In the genomic region with DNA sequence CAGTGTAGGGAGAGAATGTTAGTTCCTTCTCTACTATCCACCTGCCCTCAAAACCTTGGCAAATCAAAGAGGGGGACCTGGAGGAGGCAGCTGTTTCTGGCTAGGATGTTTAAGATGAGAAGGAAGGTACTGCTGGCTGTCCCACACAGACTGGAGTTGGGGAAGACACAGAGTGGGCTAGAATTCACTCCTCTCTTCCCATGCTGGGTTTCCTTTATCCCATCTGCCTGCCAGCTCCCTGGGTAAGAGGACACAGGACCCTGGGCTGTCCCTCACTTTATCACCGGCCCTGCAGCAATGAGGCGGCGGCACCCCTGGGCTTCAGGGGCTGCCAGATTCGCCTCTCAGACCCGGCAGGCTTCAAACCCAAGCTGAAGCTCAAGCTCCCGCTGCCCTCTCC, we compare ENCODE assay signal across 23 cellular contexts.
A peak's percentile ranks its signal among the peaks of the same experiment; 100 is the strongest.
DNase-seq lines count a peak whose midpoint lies in the region; ATAC-seq, FAIRE-seq and TF ChIP-seq lines count a peak whose summit lies in the region.
"Had no signal": no experiment of that assay in that cellular context is flagged by ENCODE, and none has a peak within 500 bp of the region (broad histone marks: within the 10 kb centered on the region; RNA-seq: fewer than 3 reads in every experiment).

No MANE protein-coding gene starts in this region.

- TF ChIP-seq POLR2A in thyroid gland (IDR thresholded peaks at IDR 0.05) = no peak

- H3K27ac Mint-ChIP-seq in activated B cell treated with CpG ODN at 0.5 μM for 24 hours (peak overlapping the region; percentile 47), naive B cell (peak overlapping the region in 4 of 6 donors; percentile 29 to 82 (median 68))
- H3K27ac Mint-ChIP-seq: CD8-positive, alpha-beta T cell had no signal

- H3K27me3 Mint-ChIP-seq in activated B cell treated with CpG ODN at 0.5 μM for 24 hours (no peaks in the 10 kb centered on the region), naive B cell (no peaks in the 10 kb centered on the region)

- no peak for ATAC-seq in Right ventricle myocardium superior (ENCODE audit: poor library complexity)
- ATAC-seq in Right ventricle myocardium inferior = no peak
- ATAC-seq in activated B cell treated with CpG ODN at 0.5 μM for 24 hours (ENCODE audit: low read depth) = no peak
- no peak for ATAC-seq in naive B cell (ENCODE audit: low read depth in 2 of 2)
- ATAC-seq: CD8-positive, alpha-beta T cell; HCT116 had no signal

- peaks cover 11% of the 10 kb centered on the region for H3K9me3 Mint-ChIP-seq in activated B cell treated with CpG ODN at 0.5 μM for 24 hours
- peaks cover 5 to 31% (median 26%) of the 10 kb centered on the region in 7 donors for H3K9me3 Mint-ChIP-seq in naive B cell

- H3K4me1 Mint-ChIP-seq in activated B cell treated with CpG ODN at 0.5 μM for 24 hours = peaks cover 50% of the 10 kb centered on the region
- H3K4me1 Mint-ChIP-seq in naive B cell = peaks cover 26 to 56% (median 48%) of the 10 kb centered on the region in 3 donors

- WGBS in thyroid gland, 2 donors = 89 to 94% methylated on average over 6 of the region's 6 CpGs

- H3K27me3 ChIP-seq in thyroid gland = no peaks in the 10 kb centered on the region
- H3K27me3 ChIP-seq: BLaER1, Peyer's patch had no signal

- CTCF ChIA-PET in activated B cell treated with CpG ODN at 0.5 μM for 24 hours (lab: Charles Lee) = interaction anchor here (1.0 to 1.6 kb wide), 2 partner anchors 12 to 146 kb away, joined by 3 to 8 read pairs; no protein-coding TSS in a partner anchor

- no peak for FAIRE-seq in frontal cortex (lab: Jason Lieb, UNC)
- FAIRE-seq: D721Med, GM12891, GM18507 had no signal

- POLR2A ChIA-PET in activated B cell treated with CpG ODN at 0.5 μM for 24 hours (lab: Charles Lee) = interaction anchor here (1.0 to 1.1 kb wide), 2 partner anchors 70 to 146 kb away, joined by 4 to 11 read pairs; partner anchors contain the start of gene KLF2

- TF ChIP-seq CTCF in activated B cell treated with CpG ODN at 0.5 μM for 24 hours (IDR thresholded peaks at IDR 0.05) = no peak
- no peak for TF ChIP-seq CTCF in thyroid gland (IDR thresholded peaks at IDR 0.05)
- no peak for TF ChIP-seq CTCF in GM13976 (IDR thresholded peaks at IDR 0.05; ENCODE audit: borderline replicate concordance, control extremely low read depth, extremely low read depth, insufficient read depth, missing control alignments)

- intact Hi-C loops in Right ventricle myocardium superior (cut with DNase I) (no loop called here), Right ventricle myocardium inferior (cut with DNase I) (no loop called here), activated B cell treated with CpG ODN at 0.5 μM for 24 hours (cut with micrococcal nuclease) (no loop called here), thyroid gland (cut with DNase I) (no loop called here)

- DNase-seq in Right ventricle myocardium superior = peak; percentile 4
- no peak for DNase-seq in Right ventricle myocardium inferior (ENCODE audit: missing footprints)
- no peak for DNase-seq in activated B cell treated with CpG ODN at 0.5 μM for 24 hours
- DNase-seq in naive B cell = no peak
- no peak for DNase-seq in thyroid gland
- DNase-seq in GM13976 (ENCODE audit: low spot score) = no peak
- DNase-seq in frontal cortex (ENCODE audit: low spot score in 2 of 2) = no peak
- no peak for DNase-seq in stimulated activated CD4-positive, alpha-beta T cell treated with anti-CD3 and anti-CD28 coated beads, Interleukin-2, amount 100 ng/mL, for 24 hours
- DNase-seq: CD8-positive, alpha-beta T cell; GOT3; MM.1S; NCI-H1092; NCI-H2081; NCI-H2171 treated with DMSO at 0.1 percent for 48 hours; NCI-H446; NK-92 treated with Interleukin-12 subunit alpha and Interleukin-12 subunit beta, amount 100 ng/mL, for 24 hours; SHP77 had no signal

- no peak overlapping the region for H3K4me3 ChIP-seq in thyroid gland (replicated peaks in 1 of 3)
- H3K4me3 ChIP-seq: BLaER1, Peyer's patch had no signal

- H3K4me1 ChIP-seq in thyroid gland = peaks cover 29 to 48% of the 10 kb centered on the region in 2 donors

- peaks cover 0 to 14% of the 10 kb centered on the region in 2 donors for H3K36me3 ChIP-seq in thyroid gland

- H3K36me3 Mint-ChIP-seq in activated B cell treated with CpG ODN at 0.5 μM for 24 hours (ENCODE audit: low read depth) = peaks cover 65% of the 10 kb centered on the region
- peaks cover 34 to 36% of the 10 kb centered on the region in 2 donors for H3K36me3 Mint-ChIP-seq in naive B cell

- in situ Hi-C loops in GM13976 (cut with MboI; ENCODE audit: low sequenced_read_pairs, unreplicated experiment) = loop anchor here (25.0 kb wide), 2 partner anchors 357 to 757 kb away; partner anchors contain the start of gene CYP4F3

- peak overlapping the region; percentile 34 to 94 (median 80) for H3K27ac ChIP-seq in thyroid gland
- H3K27ac ChIP-seq: BLaER1, Peyer's patch had no signal

- no peaks in the 10 kb centered on the region for H3K9me3 ChIP-seq in thyroid gland
- H3K9me3 ChIP-seq: Peyer's patch had no signal

- no peak overlapping the region for H3K4me3 Mint-ChIP-seq in activated B cell treated with CpG ODN at 0.5 μM for 24 hours
- H3K4me3 Mint-ChIP-seq in naive B cell = peak overlapping the region in 1 of 8 donors; percentile 9
- H3K4me3 Mint-ChIP-seq: CD8-positive, alpha-beta T cell had no signal
